22 cellular contexts compared by ENCODE assay signal in the genomic region with DNA sequence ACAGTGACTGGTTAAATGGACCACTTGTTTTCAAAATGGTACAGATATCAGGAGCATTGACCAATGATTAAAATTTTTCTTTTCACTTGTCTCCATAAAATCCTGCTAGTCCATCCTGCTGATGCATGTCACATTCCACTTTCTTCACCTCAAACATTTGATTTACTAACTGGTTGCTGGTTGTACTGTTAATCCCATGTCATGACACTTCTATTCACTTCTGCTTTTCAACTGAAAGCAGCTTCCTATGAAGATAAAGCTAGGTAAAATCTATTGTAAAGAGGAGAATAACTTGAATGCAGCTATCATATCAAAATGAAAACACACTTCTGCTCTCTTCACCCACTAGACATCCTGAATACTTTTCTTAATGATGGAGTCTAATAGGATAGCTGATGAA.
"Had no signal": no experiment of that assay in that cellular context is flagged by ENCODE, and none has a peak within 500 bp of the region (broad histone marks: within the 10 kb centered on the region; RNA-seq: fewer than 3 reads in every experiment).

No MANE protein-coding gene starts in this region.

- H3K9me3 Mint-ChIP-seq: endodermal cell; naive B cell; nephron; stimulated activated naive B cell treated with anti-CD40 and anti-IgM and Interleukin-4, amounts not matched to agents 10 μg/mL and 1 μg/mL and 100 μg/mL, for 72 hours; stimulated activated naive CD8-positive, alpha-beta T cell treated with anti-CD3 and anti-CD28 coated beads, Interleukin-15, amount 100 ng/mL, for 72 hours had no signal

- H3K36me3 ChIP-seq: heart left ventricle, prostate gland, right lobe of liver, spleen, tibial nerve, upper lobe of right lung, vagina had no signal

- DNase-seq: effector CD4-positive, alpha-beta T cell; endodermal cell; erythroblast; foreskin melanocyte; heart left ventricle; hippocampal formation; kidney glomerular epithelial cell; mesendoderm; naive B cell; right lobe of liver; spleen; stimulated activated CD4-positive, alpha-beta T cell treated with anti-CD3 and anti-CD28 coated beads, Interleukin-2, amount 100 ng/mL, for 24 hours; stimulated activated CD4-positive, alpha-beta T cell treated with anti-CD3 and anti-CD28 coated beads, Interleukin-4, amount 100 ng/mL, for 4 hours; stimulated activated naive B cell treated with anti-CD40 and anti-IgM and Interleukin-4, amounts not matched to agents 10 μg/mL and 1 μg/mL and 100 μg/mL, for 72 hours; stimulated activated naive CD8-positive, alpha-beta T cell treated with anti-CD3 and anti-CD28 coated beads, Interleukin-15, amount 100 ng/mL, for 72 hours; testis; upper lobe of right lung had no signal

- H3K27me3 ChIP-seq: testis, tibial nerve, upper lobe of right lung, vagina had no signal

- H3K4me3 ChIP-seq: heart left ventricle, prostate gland, right lobe of liver, spleen, testis, tibial nerve, upper lobe of right lung, vagina had no signal

- H3K27ac Mint-ChIP-seq: endodermal cell; naive B cell; nephron; stimulated activated naive B cell treated with anti-CD40 and anti-IgM and Interleukin-4, amounts not matched to agents 10 μg/mL and 1 μg/mL and 100 μg/mL, for 72 hours; stimulated activated naive CD8-positive, alpha-beta T cell treated with anti-CD3 and anti-CD28 coated beads, Interleukin-15, amount 100 ng/mL, for 72 hours had no signal

- H3K4me1 ChIP-seq: heart left ventricle, parathyroid adenoma, prostate gland, right lobe of liver, spleen, testis, tibial nerve, upper lobe of right lung, vagina had no signal

- H3K27ac ChIP-seq: heart left ventricle, parathyroid adenoma, prostate gland, right lobe of liver, spleen, testis, tibial nerve, upper lobe of right lung, vagina had no signal

- H3K4me1 Mint-ChIP-seq: naive B cell; nephron; stimulated activated naive B cell treated with anti-CD40 and anti-IgM and Interleukin-4, amounts not matched to agents 10 μg/mL and 1 μg/mL and 100 μg/mL, for 72 hours; stimulated activated naive CD8-positive, alpha-beta T cell treated with anti-CD3 and anti-CD28 coated beads, Interleukin-15, amount 100 ng/mL, for 72 hours had no signal

- H3K4me3 Mint-ChIP-seq: endodermal cell; naive B cell; nephron; stimulated activated naive B cell treated with anti-CD40 and anti-IgM and Interleukin-4, amounts not matched to agents 10 μg/mL and 1 μg/mL and 100 μg/mL, for 72 hours; stimulated activated naive CD8-positive, alpha-beta T cell treated with anti-CD3 and anti-CD28 coated beads, Interleukin-15, amount 100 ng/mL, for 72 hours had no signal

- ATAC-seq: heart left ventricle; right lobe of liver; stimulated activated naive B cell treated with anti-CD40 and anti-IgM and Interleukin-4, amounts not matched to agents 10 μg/mL and 1 μg/mL and 100 μg/mL, for 72 hours; stimulated activated naive CD8-positive, alpha-beta T cell treated with anti-CD3 and anti-CD28 coated beads, Interleukin-15, amount 100 ng/mL, for 72 hours; upper lobe of right lung had no signal

- H3K36me3 Mint-ChIP-seq: naive B cell; stimulated activated naive B cell treated with anti-CD40 and anti-IgM and Interleukin-4, amounts not matched to agents 10 μg/mL and 1 μg/mL and 100 μg/mL, for 72 hours had no signal

- H3K9me3 ChIP-seq: heart left ventricle, prostate gland, right lobe of liver, spleen, testis, tibial nerve, upper lobe of right lung, vagina had no signal
